ENCODE assay signal across 8 cellular contexts in the genomic region with DNA sequence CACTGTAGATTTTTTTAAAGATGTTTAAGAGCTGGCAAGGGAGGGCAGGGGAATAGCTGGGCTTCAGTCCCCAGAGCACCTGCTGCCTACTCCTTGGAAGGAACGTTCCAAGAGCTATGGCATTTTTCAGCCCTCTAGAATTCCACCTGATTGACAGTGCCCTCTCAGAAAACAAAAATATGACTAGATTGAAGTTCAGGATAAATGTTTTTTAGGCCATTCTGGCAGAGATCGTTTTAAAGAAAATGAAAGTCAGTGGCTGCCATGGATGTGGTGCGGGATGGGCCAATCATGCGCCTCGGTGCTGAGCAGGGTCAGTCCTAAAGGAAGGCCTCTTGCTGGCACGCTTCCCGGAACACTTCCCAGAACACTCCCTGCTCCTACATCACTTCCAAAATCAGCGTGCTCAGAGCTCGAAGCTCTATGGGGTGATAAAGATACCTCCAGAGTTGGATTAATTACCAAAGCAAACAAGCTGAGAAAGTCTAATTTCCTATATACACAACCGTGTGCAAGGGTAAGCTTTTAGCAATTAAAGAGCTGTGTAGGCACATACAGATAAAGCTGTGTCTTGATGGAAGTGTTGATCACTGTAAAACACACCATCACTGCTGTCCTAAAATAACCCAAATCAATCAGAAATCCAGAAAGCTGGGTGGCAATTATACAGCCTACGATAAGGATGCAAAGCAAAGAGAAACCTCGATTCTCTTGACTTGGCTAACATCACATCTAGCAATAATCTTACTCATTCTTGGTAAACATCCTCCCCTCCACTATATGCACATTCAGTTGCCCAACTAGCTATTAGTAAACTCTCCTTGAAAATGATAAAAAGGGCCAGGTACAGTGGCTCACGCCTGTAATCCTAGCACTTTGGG. TPM values are rescaled to one million over a fixed set of nuclear protein-coding genes. Genes with fewer than 3 reads are reported as not detected.
DNase-seq lines count a peak whose midpoint lies in the region; ATAC-seq and TF ChIP-seq lines count a peak whose summit lies in the region.

No MANE protein-coding gene starts in this region.

- no peaks in the 10 kb centered on the region for H3K27me3 ChIP-seq in Peyer's patch
- H3K27me3 ChIP-seq in gastroesophageal sphincter: no peaks in the 10 kb centered on the region
- no peaks in the 10 kb centered on the region for H3K27me3 ChIP-seq in psoas muscle (ENCODE audit: insufficient read depth in 3 of 3, low read length in 2 of 3)

- H3K4me1 Mint-ChIP-seq in glutamatergic neuron (ENCODE audit: low read depth, unreplicated experiment): no peaks in the 10 kb centered on the region

- no peaks in the 10 kb centered on the region for H3K9me3 ChIP-seq in Peyer's patch
- no peaks in the 10 kb centered on the region for H3K9me3 ChIP-seq in gastroesophageal sphincter
- H3K9me3 ChIP-seq in psoas muscle: no peaks in the 10 kb centered on the region

- TF ChIP-seq CTCF in Peyer's patch (IDR thresholded peaks at IDR 0.05) (no peak), gastroesophageal sphincter (IDR thresholded peaks at IDR 0.05) (no peak), psoas muscle (IDR thresholded peaks at IDR 0.05) (no peak), glutamatergic neuron (IDR thresholded peaks at IDR 0.05; ENCODE audit: partially characterized antibody, unreplicated experiment) (no peak)

- H3K36me3 Mint-ChIP-seq in glutamatergic neuron (ENCODE audit: unreplicated experiment): no peaks in the 10 kb centered on the region

- peak; percentile 86 for DNase-seq in EH (ENCODE audit: low read depth)
- peak; percentile 38 to 85 (median 71) for DNase-seq in Peyer's patch
- peak; percentile 85 to 91 for DNase-seq in psoas muscle
- DNase-seq in glutamatergic neuron: no peak

- intact Hi-C loops in psoas muscle (cut with DNase I): no loop called here

- H3K27ac Mint-ChIP-seq in glutamatergic neuron (ENCODE audit: unreplicated experiment): no peak overlapping the region

- no peaks in the 10 kb centered on the region for H3K9me3 Mint-ChIP-seq in glutamatergic neuron (ENCODE audit: unreplicated experiment)

- WGBS in gastroesophageal sphincter (ENCODE audit: low coverage in 1 of 2), 2 donors: 4 to 17% methylated on average over 8 to 12 of the region's 13 CpGs
- WGBS in psoas muscle, 3 donors: 19 to 28% (median 21%) methylated on average over 13 of the region's 13 CpGs

- peak overlapping the region; percentile 18 to 72 (median 46) for H3K27ac ChIP-seq in Peyer's patch
- H3K27ac ChIP-seq in gastroesophageal sphincter: peak overlapping the region; percentile 78 to 92 (median 86)
- H3K27ac ChIP-seq in psoas muscle: peak overlapping the region; percentile 71

- TF ChIP-seq EP300 in gastroesophageal sphincter (IDR thresholded peaks at IDR 0.05): no peak

- H3K4me1 ChIP-seq in Peyer's patch (peaks cover 0 to 26% (median under 1%) of the 10 kb centered on the region in 4 donors), gastroesophageal sphincter (peaks cover 27 to 92% (median 40%) of the 10 kb centered on the region in 3 donors), psoas muscle (peaks cover 28% of the 10 kb centered on the region)

- H3K36me3 ChIP-seq in Peyer's patch: no peaks in the 10 kb centered on the region
- H3K36me3 ChIP-seq in gastroesophageal sphincter: peaks cover 0 to 10% of the 10 kb centered on the region in 2 donors
- no peaks in the 10 kb centered on the region for H3K36me3 ChIP-seq in psoas muscle (ENCODE audit: insufficient read depth in 1 of 2, low read depth in 1 of 2)

- peak overlapping the region in 2 of 4 donors; percentile 20 to 25 for H3K4me3 ChIP-seq in Peyer's patch
- H3K4me3 ChIP-seq in gastroesophageal sphincter: peak overlapping the region; percentile 4 to 38
- H3K4me3 ChIP-seq in psoas muscle: peak overlapping the region; percentile 61

- no peak overlapping the region for H3K4me3 Mint-ChIP-seq in glutamatergic neuron (ENCODE audit: unreplicated experiment)

- peak; percentile 91 for ATAC-seq in gastroesophageal sphincter
- ATAC-seq in psoas muscle: peak; percentile 81 to 96 (median 86)
- no peak for ATAC-seq in GM21619 (IDR thresholded peaks at IDR 0.05; ENCODE audit: unreplicated experiment)
- no peak for ATAC-seq in HG03097 (IDR thresholded peaks at IDR 0.05; ENCODE audit: low FRiP score, unreplicated experiment)
- ATAC-seq in HG02798 (IDR thresholded peaks at IDR 0.05; ENCODE audit: poor library complexity, unreplicated experiment): no peak

- H3K27me3 Mint-ChIP-seq in glutamatergic neuron (ENCODE audit: unreplicated experiment): no peaks in the 10 kb centered on the region

- TF ChIP-seq POLR2A in Peyer's patch (IDR thresholded peaks at IDR 0.05): no peak
- TF ChIP-seq POLR2A in gastroesophageal sphincter (IDR thresholded peaks at IDR 0.05): no peak

RNA-seq across cellular contexts. Expression of a gene that starts 34.6 kb away (rescaled TPM):
- 10 to 100 TPM; 16.3 to 90.0 (median 54.7) TPM for total RNA-seq in Peyer's patch
- 100 to 1,000 TPM; 176 to 315 (median 248) TPM for total RNA-seq in gastroesophageal sphincter
- 10 to 100 TPM in 3 of 4 donors, 1 to 10 TPM in 1; 5.8 to 24.5 (median 18.9) TPM for total RNA-seq in psoas muscle
- 1 to 10 TPM; 5.1 to 8.9 (median 6.8) TPM for polyA plus RNA-seq in psoas muscle
- 0.98 TPM for total RNA-seq in glutamatergic neuron (ENCODE audit: unreplicated experiment)

Comparison
In these comparisons a context has a peak if more than half of its experiments do, and no peak if none do; other contexts are left out.
1. ATAC-seq: peak in gastroesophageal sphincter (single experiment) and psoas muscle (4 of 4); none in GM21619 (single experiment), HG03097 (single experiment) and HG02798 (single experiment).
2. Peak in every context shown above with its lines, with median percentiles within 50 percentile points of each other: H3K27ac ChIP-seq.